6 cellular contexts compared by ENCODE assay signal in the genomic region with DNA sequence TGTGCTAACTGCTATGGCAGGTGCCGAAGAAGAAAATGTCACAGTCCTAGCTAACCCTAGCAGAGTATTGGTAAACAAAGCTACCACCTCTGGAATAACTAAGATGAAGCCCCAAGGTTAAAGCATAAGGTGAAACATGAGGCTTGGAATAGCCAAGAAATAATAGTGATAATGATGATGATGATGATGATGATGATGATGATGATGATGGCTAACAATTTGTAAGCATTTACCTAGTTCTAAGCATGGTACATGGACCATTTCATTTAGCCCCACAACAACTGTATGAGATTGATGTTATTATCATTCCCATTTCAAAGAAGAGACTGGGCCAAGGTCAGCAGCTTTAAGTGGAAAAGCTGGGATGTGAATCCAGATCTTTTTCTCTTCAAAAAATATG. TPM values are rescaled to one million over a fixed set of nuclear protein-coding genes. Genes with fewer than 3 reads are reported as not detected.
"Had no signal": no experiment of that assay in that cellular context is flagged by ENCODE, and none has a peak within 500 bp of the region (broad histone marks: within the 10 kb centered on the region; RNA-seq: fewer than 3 reads in every experiment).

No MANE protein-coding gene starts in this region.

- H3K4me1 Mint-ChIP-seq: IgD-negative memory B cell had no signal

- DNase-seq: H7, KBM-7 had no signal

- H3K4me3 Mint-ChIP-seq: GM23338, IgD-negative memory B cell had no signal

- H3K4me2 ChIP-seq: GM23338 had no signal

- ATAC-seq: GM23338, HCT116 had no signal

- H3K9me3 Mint-ChIP-seq: GM23338, IgD-negative memory B cell had no signal

- H3K36me3 ChIP-seq: HAP-1 had no signal

- H3K9me3 ChIP-seq: HAP-1 had no signal

- H3K27ac Mint-ChIP-seq: GM23338, IgD-negative memory B cell had no signal

- H3K4me3 ChIP-seq: GM23338, HAP-1 had no signal

- H3K4me1 ChIP-seq: HAP-1 had no signal

- H3K36me3 Mint-ChIP-seq: IgD-negative memory B cell had no signal

RNA-seq across cellular contexts. Expression of gene SH3RF2, which starts 35.3 kb away (rescaled TPM):
- polyA plus RNA-seq: IgD-negative memory B cell had no signal
